In genomic region chr1:206896261-206896660, GRCh38 we compare ENCODE assay signal across 22 cellular contexts. TPM values are rescaled to one million over a fixed set of nuclear protein-coding genes. Genes with fewer than 3 reads are reported as not detected.
A peak's percentile ranks its signal among the peaks of the same experiment; 100 is the strongest.
DNase-seq lines count a peak whose midpoint lies in the region; ATAC-seq and TF ChIP-seq lines count a peak whose summit lies in the region.
"Had no signal": no experiment of that assay in that cellular context is flagged by ENCODE, and none has a peak within 500 bp of the region (broad histone marks: within the 10 kb centered on the region; RNA-seq: fewer than 3 reads in every experiment).

No MANE protein-coding gene starts in this region.

- H3K27me3 Mint-ChIP-seq in activated CD8-positive, alpha-beta T cell treated with anti-CD3 and anti-CD28 coated beads, Interleukin-2, amount 10 ng/mL, durations not matched to agents 7 days and 5 days (ENCODE audit: low read depth): peaks cover 2% of the 10 kb centered on the region

- H3K4me3 ChIP-seq in HEK293 (ENCODE audit: low read depth, low read length) (no peak overlapping the region), H7 (ENCODE audit: insufficient read depth, low read depth, low read length) (no peak overlapping the region)
- H3K4me3 ChIP-seq: colonic mucosa, heart left ventricle, ovary, stomach had no signal

- no peak for ATAC-seq in activated CD8-positive, alpha-beta T cell treated with anti-CD3 and anti-CD28 coated beads, Interleukin-2, amount 10 ng/mL, durations not matched to agents 7 days and 5 days
- ATAC-seq: heart left ventricle, Right ventricle myocardium inferior had no signal

- H3K4me3 Mint-ChIP-seq in activated CD8-positive, alpha-beta T cell treated with anti-CD3 and anti-CD28 coated beads, Interleukin-2, amount 10 ng/mL, durations not matched to agents 7 days and 5 days: no peak overlapping the region
- H3K4me3 Mint-ChIP-seq: T-helper 1 cell treated with Interleukin-12 subunit alpha and Interleukin-12 subunit beta and Interleukin-4 antibody, amounts not matched to agents 30 μg/mL and 1 μg/mL, for 36 hours had no signal

- H3K36me3 Mint-ChIP-seq in activated CD8-positive, alpha-beta T cell treated with anti-CD3 and anti-CD28 coated beads, Interleukin-2, amount 10 ng/mL, durations not matched to agents 7 days and 5 days (ENCODE audit: low read depth): no peaks in the 10 kb centered on the region

- POLR2A ChIA-PET in HEK293 (lab: Yijun Ruan, JAX): no interaction called here
- POLR2A ChIA-PET in activated CD8-positive, alpha-beta T cell treated with anti-CD3 and anti-CD28 coated beads, Interleukin-2, amount 10 ng/mL, durations not matched to agents 7 days and 5 days (lab: Charles Lee): no interaction called here

- H3K36me3 ChIP-seq in HEK293 (ENCODE audit: control insufficient read depth in 2 of 2, insufficient read depth in 1 of 2, low read length in 2 of 2): no peaks in the 10 kb centered on the region
- H3K36me3 ChIP-seq in H7 (replicated peaks; ENCODE audit: control insufficient read depth, insufficient read depth, low read length): no peaks in the 10 kb centered on the region
- H3K36me3 ChIP-seq: colonic mucosa, heart left ventricle, ovary, stomach had no signal

- H3K4me1 Mint-ChIP-seq in activated CD8-positive, alpha-beta T cell treated with anti-CD3 and anti-CD28 coated beads, Interleukin-2, amount 10 ng/mL, durations not matched to agents 7 days and 5 days (ENCODE audit: low read depth): peaks cover 6% of the 10 kb centered on the region

- CTCF ChIA-PET in HEK293 (lab: Yijun Ruan, JAX): interaction anchor here (0.6 to 3.2 kb wide), 6 partner anchors 9 to 777 kb away, joined by 3 to 17 read pairs (median 3); no protein-coding TSS in a partner anchor
- CTCF ChIA-PET in activated CD8-positive, alpha-beta T cell treated with anti-CD3 and anti-CD28 coated beads, Interleukin-2, amount 10 ng/mL, durations not matched to agents 7 days and 5 days (lab: Charles Lee): interaction anchor here (0.9 to 2.3 kb wide), 10 partner anchors 10 to 261 kb away, joined by 3 to 11 read pairs (median 4); partner anchors contain the start of genes DYRK3 and IL20

- H3K9me3 Mint-ChIP-seq in activated CD8-positive, alpha-beta T cell treated with anti-CD3 and anti-CD28 coated beads, Interleukin-2, amount 10 ng/mL, durations not matched to agents 7 days and 5 days (ENCODE audit: insufficient read depth): no peaks in the 10 kb centered on the region
- H3K9me3 Mint-ChIP-seq: T-helper 1 cell treated with Interleukin-12 subunit alpha and Interleukin-12 subunit beta and Interleukin-4 antibody, amounts not matched to agents 30 μg/mL and 1 μg/mL, for 36 hours had no signal

- H3K9me3 ChIP-seq in HEK293 (ENCODE audit: control insufficient read depth, insufficient read depth, low read depth, low read length): no peaks in the 10 kb centered on the region
- H3K9me3 ChIP-seq: Caco-2, colonic mucosa, heart left ventricle, ovary, stomach had no signal

- DNase-seq in NCI-H2029 (lab: John Stamatoyannopoulos, UW): peak; percentile 33
- no peak for DNase-seq in NCI-H2029 treated with DMSO at 0.1 percent for 48 hours (lab: John Stamatoyannopoulos, UW)
- peak; percentile 8 for DNase-seq in activated CD8-positive, alpha-beta T cell treated with anti-CD3 and anti-CD28 coated beads, Interleukin-2, amount 10 ng/mL, durations not matched to agents 7 days and 5 days
- peak; percentile 37 for DNase-seq in myocyte (ENCODE audit: low read depth)
- no peak for DNase-seq in H7
- no peak for DNase-seq in GOT3 (lab: John Stamatoyannopoulos, UW)
- no peak for DNase-seq in superior temporal gyrus (ENCODE audit: extremely low spot score)
- DNase-seq: 8988T; activated CD4-positive, CD25-positive, alpha-beta regulatory T cell treated with anti-CD3 and anti-CD28 coated beads, Interleukin-2, amount 50 U/mL, for 72 hours; Caco-2; colonic mucosa; heart left ventricle; MM.1S; ovary; small intestine had no signal

- no peaks in the 10 kb centered on the region; the same call in 1 of the 2 replicates for H3K4me1 ChIP-seq in HEK293 (ENCODE audit: control insufficient read depth, insufficient read depth, low read length)
- H3K4me1 ChIP-seq: Caco-2, colonic mucosa had no signal

- H3K27ac Mint-ChIP-seq in activated CD8-positive, alpha-beta T cell treated with anti-CD3 and anti-CD28 coated beads, Interleukin-2, amount 10 ng/mL, durations not matched to agents 7 days and 5 days: no peak overlapping the region
- H3K27ac Mint-ChIP-seq: T-helper 1 cell treated with Interleukin-12 subunit alpha and Interleukin-12 subunit beta and Interleukin-4 antibody, amounts not matched to agents 30 μg/mL and 1 μg/mL, for 36 hours had no signal

- TF ChIP-seq CTCF in HEK293 (tag by site-specific recombination; IDR thresholded peaks at IDR 0.05): no peak

- no peak overlapping the region for H3K27ac ChIP-seq in HEK293 (ENCODE audit: extremely low read depth, low read depth, low read length)
- H3K27ac ChIP-seq: colonic mucosa, ovary had no signal

- no peaks in the 10 kb centered on the region for H3K27me3 ChIP-seq in H7 (ENCODE audit: control insufficient read depth, insufficient read depth, low read length)
- H3K27me3 ChIP-seq: colonic mucosa, ovary had no signal

TF ChIP-seq in HEK293, 187 proteins besides CTCF, POLR2A, EP300 and RAD21:
- no peak for TF ChIP-seq IKZF3 (tag by site-specific recombination; IDR thresholded peaks at IDR 0.05)
- TF ChIP-seq TRIM28 (IDR thresholded peaks at IDR 0.05; ENCODE audit: borderline replicate concordance, low read length): 0 out of 2 replicates have a peak, but pooled peaks have one; percentile 3
- no peak for TF ChIP-seq ZFP41 (tag by site-specific recombination; IDR thresholded peaks at IDR 0.05; ENCODE audit: borderline replicate concordance)

RNA-seq across cellular contexts. Expression of gene IL24, which starts 1.0 kb away (rescaled TPM):
- total RNA-seq in activated CD8-positive, alpha-beta T cell treated with anti-CD3 and anti-CD28 coated beads, Interleukin-2, amount 10 ng/mL, durations not matched to agents 7 days and 5 days: not detected
- not detected in 2 replicates for total RNA-seq in myocyte
- polyA plus RNA-seq in myocyte (2012): not detected
- not detected in 2 replicates for total RNA-seq in H7 (2014; rRNA removed; shearing (Covaris generic))
- total RNA-seq: Caco-2, colonic mucosa, heart left ventricle, HT-29, mucosa of gallbladder, Right ventricle myocardium inferior, stomach had no signal

RNA-seq across cellular contexts. Expression of gene FCMR, which starts 25.5 kb away (rescaled TPM):
- 10 to 100 TPM; 51.5 to 56.8 TPM for total RNA-seq in activated CD8-positive, alpha-beta T cell treated with anti-CD3 and anti-CD28 coated beads, Interleukin-2, amount 10 ng/mL, durations not matched to agents 7 days and 5 days
- total RNA-seq in myocyte: not detected in 2 replicates
- polyA plus RNA-seq in myocyte (2012): not detected
- not detected in 2 replicates for total RNA-seq in H7 (2014; rRNA removed; shearing (Covaris generic))
- total RNA-seq: Caco-2 had no signal

RNA-seq across cellular contexts. Expression of gene IL20, which starts 30.8 kb away (rescaled TPM):
- total RNA-seq in activated CD8-positive, alpha-beta T cell treated with anti-CD3 and anti-CD28 coated beads, Interleukin-2, amount 10 ng/mL, durations not matched to agents 7 days and 5 days: not detected
- total RNA-seq in myocyte: not detected in 2 replicates
- polyA plus RNA-seq in myocyte (2012): not detected
- not detected in 2 replicates for total RNA-seq in H7 (2014; rRNA removed; shearing (Covaris generic))
- total RNA-seq: Caco-2, colonic mucosa, heart left ventricle, HT-29, kidney epithelial cell, mucosa of gallbladder, Right ventricle myocardium inferior, stomach had no signal
- polyA plus RNA-seq: heart left ventricle, small intestine had no signal

RNA-seq across cellular contexts. Expression of gene PIGR, which starts 50.0 kb away (rescaled TPM):
- total RNA-seq in activated CD8-positive, alpha-beta T cell treated with anti-CD3 and anti-CD28 coated beads, Interleukin-2, amount 10 ng/mL, durations not matched to agents 7 days and 5 days: not detected
- total RNA-seq in myocyte: not detected in 2 replicates
- polyA plus RNA-seq in myocyte (2012): not detected
- 0.03 TPM in 1 of 2 replicates, not detected in the other for total RNA-seq in H7 (2014; rRNA removed; shearing (Covaris generic))
- total RNA-seq: Caco-2, kidney epithelial cell, Right ventricle myocardium inferior had no signal

Comparison
In these comparisons a context has a peak if more than half of its experiments do, and no peak if none do; other contexts are left out.
1. DNase-seq: peak in NCI-H2029 (single experiment), activated CD8-positive, alpha-beta T cell treated with anti-CD3 and anti-CD28 coated beads, Interleukin-2, amount 10 ng/mL, durations not matched to agents 7 days and 5 days (single experiment) and myocyte (single experiment); none in NCI-H2029 treated with DMSO at 0.1 percent for 48 hours (single experiment), H7 (single experiment), GOT3 (single experiment) and superior temporal gyrus (single experiment).
2. RNA of gene FCMR, which starts 25.5 kb away (total RNA-seq): 51.5 to 56.8 TPM in activated CD8-positive, alpha-beta T cell treated with anti-CD3 and anti-CD28 coated beads, Interleukin-2, amount 10 ng/mL, durations not matched to agents 7 days and 5 days; not detected in myocyte and not detected in H7; every median in the first group is over 10 times any median in the second.